ENCODE assay signal across 8 cellular contexts in the genomic region with DNA sequence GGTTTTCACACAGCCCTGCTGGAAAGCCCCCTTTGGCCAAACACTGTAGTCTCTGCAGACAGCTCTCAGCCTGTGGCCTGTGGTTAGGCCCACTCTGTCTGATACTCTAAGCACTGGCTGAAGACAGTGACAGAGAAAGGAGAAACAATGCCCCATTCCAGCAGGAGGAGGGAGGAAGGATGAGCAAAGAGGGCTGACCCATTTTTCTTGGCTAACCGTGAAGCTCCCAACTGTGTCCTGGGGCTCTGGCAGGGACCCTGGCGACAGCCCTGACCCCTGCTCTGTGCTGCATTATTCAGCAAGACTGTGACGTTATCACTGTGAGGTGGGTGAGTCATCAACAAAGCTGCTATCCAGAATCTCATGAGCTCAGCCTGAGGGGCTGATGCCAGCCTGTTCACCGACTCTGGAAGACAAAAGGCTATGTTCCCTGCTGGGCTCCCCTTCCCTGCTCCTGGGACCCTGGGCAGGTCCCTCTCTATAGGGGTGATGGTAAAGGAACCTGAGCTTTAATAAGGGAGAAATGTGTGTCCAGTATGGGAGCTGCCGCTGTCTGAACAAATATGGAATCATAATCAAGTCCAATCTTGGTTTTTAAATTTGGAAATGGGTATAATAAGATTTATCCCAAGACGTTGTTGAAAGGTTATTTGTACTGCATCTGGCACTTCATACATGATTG.
DNase-seq lines count a peak whose midpoint lies in the region; ATAC-seq and TF ChIP-seq lines count a peak whose summit lies in the region.

No MANE protein-coding gene starts in this region.

- no peak overlapping the region for H3K9ac ChIP-seq in HUES48 (ENCODE audit: low read depth, low read length)

- in situ Hi-C loops in GM13977 (cut with MboI; ENCODE audit: low pct_unique_long_range_greater_than_20kb, low sequenced_read_pairs, unreplicated experiment): no loop called here

- H3K4me3 Mint-ChIP-seq in chondrocyte (ENCODE audit: unreplicated experiment): no peak overlapping the region
- no peak overlapping the region for H3K4me3 Mint-ChIP-seq in natural killer cell treated with Interleukin-12 subunit alpha and Interleukin-12 subunit beta and Interleukin-15 and Interleukin-18, amount 100 ng/mL, for 72 hours

- H3K27me3 Mint-ChIP-seq in chondrocyte (ENCODE audit: low read depth): no peaks in the 10 kb centered on the region
- H3K27me3 Mint-ChIP-seq in natural killer cell treated with Interleukin-12 subunit alpha and Interleukin-12 subunit beta and Interleukin-15 and Interleukin-18, amount 100 ng/mL, for 72 hours: no peaks in the 10 kb centered on the region

- H3K27me3 ChIP-seq in HUES48 (ENCODE audit: control insufficient read depth, insufficient read depth, low read length): no peaks in the 10 kb centered on the region

- H3K36me3 ChIP-seq in HUES48 (ENCODE audit: control insufficient read depth, insufficient read depth, low read length): no peaks in the 10 kb centered on the region

- H3K36me3 Mint-ChIP-seq in chondrocyte (ENCODE audit: low read depth): peaks cover 3% of the 10 kb centered on the region
- H3K36me3 Mint-ChIP-seq in natural killer cell treated with Interleukin-12 subunit alpha and Interleukin-12 subunit beta and Interleukin-15 and Interleukin-18, amount 100 ng/mL, for 72 hours: peaks cover 4% of the 10 kb centered on the region

- peak overlapping the region; percentile 34 for H3K27ac ChIP-seq in HUES48 (ENCODE audit: low read depth, low read length)

- ATAC-seq in natural killer cell treated with Interleukin-12 subunit alpha and Interleukin-12 subunit beta and Interleukin-15 and Interleukin-18, amount 100 ng/mL, for 72 hours: peak; percentile 75 to 77
- no peak for ATAC-seq in HG02623 (IDR thresholded peaks at IDR 0.05; ENCODE audit: unreplicated experiment)

- H3K27ac Mint-ChIP-seq in chondrocyte (ENCODE audit: unreplicated experiment): peak overlapping the region; percentile 17
- H3K27ac Mint-ChIP-seq in natural killer cell treated with Interleukin-12 subunit alpha and Interleukin-12 subunit beta and Interleukin-15 and Interleukin-18, amount 100 ng/mL, for 72 hours: no peak overlapping the region

- peaks cover 6% of the 10 kb centered on the region for H3K9me3 Mint-ChIP-seq in chondrocyte (ENCODE audit: low read depth)
- H3K9me3 Mint-ChIP-seq in natural killer cell treated with Interleukin-12 subunit alpha and Interleukin-12 subunit beta and Interleukin-15 and Interleukin-18, amount 100 ng/mL, for 72 hours: no peaks in the 10 kb centered on the region

- H3K4me1 Mint-ChIP-seq in chondrocyte (ENCODE audit: low read depth): peaks cover 28% of the 10 kb centered on the region
- H3K4me1 Mint-ChIP-seq in natural killer cell treated with Interleukin-12 subunit alpha and Interleukin-12 subunit beta and Interleukin-15 and Interleukin-18, amount 100 ng/mL, for 72 hours (ENCODE audit: low read depth in 2 of 2): peaks cover 3 to 8% of the 10 kb centered on the region in 2 donors

- TF ChIP-seq CTCF in chondrocyte (IDR thresholded peaks at IDR 0.05): no peak
- TF ChIP-seq CTCF in GM13977 (IDR thresholded peaks at IDR 0.05; ENCODE audit: extremely low read depth, insufficient read depth, missing control alignments): no peak

- H3K4me3 ChIP-seq in HUES48 (ENCODE audit: low read depth, low read length): no peak overlapping the region

- DNase-seq in Daoy (ENCODE audit: low read depth): peak; percentile 83
- no peak for DNase-seq in chondrocyte (ENCODE audit: low spot score)
- DNase-seq in natural killer cell treated with Interleukin-12 subunit alpha and Interleukin-12 subunit beta and Interleukin-15 and Interleukin-18, amount 100 ng/mL, for 72 hours (ENCODE audit: low spot score): no peak
- no peak for DNase-seq in AML-193 (lab: John Stamatoyannopoulos, UW)
- DNase-seq in NCI-H1694 (lab: John Stamatoyannopoulos, UW): no peak
- no peak for DNase-seq in GM13977 (ENCODE audit: low spot score)

- H3K9me3 ChIP-seq in HUES48 (ENCODE audit: control insufficient read depth, insufficient read depth, low read length): peaks cover 5% of the 10 kb centered on the region; the same call in 1 of the 2 replicates

- H3K4me1 ChIP-seq in HUES48 (ENCODE audit: control insufficient read depth, insufficient read depth, low read length): no peaks in the 10 kb centered on the region
